In genomic region chr3:51995346-51996156, GRCh38 we compare ENCODE assay signal across 1 cellular context.
TF ChIP-seq lines count a peak whose summit lies in the region.

Gene RPL29 (minus strand): TSS chr3:51995895. CDS start chr3:51995461, 434 bp downstream.

TF ChIP-seq in WTC11, 78 proteins besides CTCF, POLR2A, EP300 and RAD21 (continued from another document):
- TF ChIP-seq ERG (CRISPR knock-in tag; IDR thresholded peaks at IDR 0.05) (no peak), SMAD4 (CRISPR knock-in tag; IDR thresholded peaks at IDR 0.05) (no peak), SP1 (CRISPR knock-in tag; conservative IDR thresholded peaks at IDR 0.05) (peak; percentile 90), GABPB1 (CRISPR knock-in tag; IDR thresholded peaks at IDR 0.05) (peak; percentile 92), NFYB (CRISPR knock-in tag; conservative IDR thresholded peaks at IDR 0.05; ENCODE audit: low read depth) (no peak), IRF2 (CRISPR knock-in tag; IDR thresholded peaks at IDR 0.05; ENCODE audit: borderline replicate concordance, low read depth) (no peak), ESRRA (CRISPR knock-in tag; IDR thresholded peaks at IDR 0.05; ENCODE audit: borderline replicate concordance) (no peak), E2F4 (CRISPR knock-in tag; IDR thresholded peaks at IDR 0.05; ENCODE audit: borderline replicate concordance, low read depth) (no peak), PRRX2 (CRISPR knock-in tag; IDR thresholded peaks at IDR 0.05) (no peak), HMGXB4 (CRISPR knock-in tag; IDR thresholded peaks at IDR 0.05) (no peak; the same call in 1 of the 2 replicates), HMGA2 (CRISPR knock-in tag; IDR thresholded peaks at IDR 0.05) (no peak), ZBTB43 (CRISPR knock-in tag; IDR thresholded peaks at IDR 0.05) (0 out of 2 replicates have a peak, but pooled peaks have one; percentile 53), OVOL2 (CRISPR knock-in tag; IDR thresholded peaks at IDR 0.05; ENCODE audit: borderline replicate concordance) (no peak), ZNF317 (CRISPR knock-in tag; IDR thresholded peaks at IDR 0.05; ENCODE audit: borderline replicate concordance, low read depth) (no peak), ATF2 (CRISPR knock-in tag; IDR thresholded peaks at IDR 0.05; ENCODE audit: borderline replicate concordance, low read depth) (no peak), JAZF1 (CRISPR knock-in tag; IDR thresholded peaks at IDR 0.05) (no peak), MXD4 (CRISPR knock-in tag; IDR thresholded peaks at IDR 0.05; ENCODE audit: borderline replicate concordance) (no peak), ZNF425 (CRISPR knock-in tag; conservative IDR thresholded peaks at IDR 0.05) (no peak), ZSCAN18 (CRISPR knock-in tag; IDR thresholded peaks at IDR 0.05) (no peak), FOXJ3 (CRISPR knock-in tag; IDR thresholded peaks at IDR 0.05; ENCODE audit: borderline replicate concordance) (no peak), MYBL2 (CRISPR knock-in tag; IDR thresholded peaks at IDR 0.05) (peak; percentile 85), ZNF219 (CRISPR knock-in tag; IDR thresholded peaks at IDR 0.05; ENCODE audit: borderline replicate concordance) (no peak), TEAD1 (CRISPR knock-in tag; IDR thresholded peaks at IDR 0.05) (peak; percentile 88), STAT6 (CRISPR knock-in tag; conservative IDR thresholded peaks at IDR 0.05; ENCODE audit: low read depth) (no peak), ETV6 (CRISPR knock-in tag; IDR thresholded peaks at IDR 0.05) (peak; percentile 87; the same call in 1 of the 2 replicates), NFE2L1 (CRISPR knock-in tag; IDR thresholded peaks at IDR 0.05) (no peak), ZNF396 (CRISPR knock-in tag; IDR thresholded peaks at IDR 0.05; ENCODE audit: borderline replicate concordance) (no peak), GRHL2 (CRISPR knock-in tag; IDR thresholded peaks at IDR 0.05; ENCODE audit: insufficient replicate concordance, severe bottlenecking) (no peak), CREM (CRISPR knock-in tag; IDR thresholded peaks at IDR 0.05) (no peak), CDX4 (CRISPR knock-in tag; IDR thresholded peaks at IDR 0.05; ENCODE audit: borderline replicate concordance) (no peak), TEAD4 (CRISPR knock-in tag; IDR thresholded peaks at IDR 0.05) (no peak), ZNF423 (CRISPR knock-in tag; IDR thresholded peaks at IDR 0.05) (no peak), KAT7 (CRISPR knock-in tag; IDR thresholded peaks at IDR 0.05; ENCODE audit: borderline replicate concordance) (peak; percentile 85; the same call in 1 of the 2 replicates), MLX (CRISPR knock-in tag; IDR thresholded peaks at IDR 0.05) (no peak), NR2C2 (CRISPR knock-in tag; IDR thresholded peaks at IDR 0.05) (peak; percentile 91), E2F5 (CRISPR knock-in tag; IDR thresholded peaks at IDR 0.05) (no peak), USF1 (CRISPR knock-in tag; IDR thresholded peaks at IDR 0.05) (peak; percentile 62; the same call in 1 of the 2 replicates), CBFB (CRISPR knock-in tag; IDR thresholded peaks at IDR 0.05; ENCODE audit: low read depth) (no peak; the same call in 1 of the 2 replicates)
